Comparison of ENCODE assay signal across 28 cellular contexts in the genomic region with DNA sequence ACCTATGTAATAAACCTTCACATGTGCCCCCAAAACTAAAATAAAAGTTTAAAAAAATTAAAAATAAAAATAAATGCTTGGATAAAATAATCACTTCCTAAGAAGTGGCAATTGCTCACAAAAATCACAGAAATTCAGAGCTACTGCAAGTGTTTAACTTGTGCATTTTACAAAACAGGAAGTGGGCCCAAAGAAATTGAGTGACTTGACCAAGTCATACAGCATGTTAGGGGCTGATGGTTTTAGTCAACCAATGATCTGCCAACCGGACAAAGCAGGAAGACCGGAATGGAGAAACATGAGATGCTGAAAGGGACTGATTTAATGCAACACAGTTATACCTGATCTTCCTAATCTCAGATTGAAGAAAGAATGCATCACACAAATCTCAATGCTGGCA.
DNase-seq lines count a peak whose midpoint lies in the region; FAIRE-seq and TF ChIP-seq lines count a peak whose summit lies in the region.
"Had no signal": no experiment of that assay in that cellular context is flagged by ENCODE, and none has a peak within 500 bp of the region (broad histone marks: within the 10 kb centered on the region; RNA-seq: fewer than 3 reads in every experiment).

No MANE protein-coding gene starts in this region.

- no peaks in the 10 kb centered on the region for H3K27me3 ChIP-seq in breast epithelium
- no peaks in the 10 kb centered on the region for H3K27me3 ChIP-seq in osteoblast (ENCODE audit: insufficient read depth, low read length)
- no peaks in the 10 kb centered on the region for H3K27me3 ChIP-seq in hepatocyte
- H3K27me3 ChIP-seq: BLaER1, dorsolateral prefrontal cortex, heart left ventricle, left lung, neural progenitor cell, upper lobe of left lung had no signal

- H3K9me2 ChIP-seq in hepatocyte (replicated peaks; ENCODE audit: insufficient read depth): no peaks in the 10 kb centered on the region

- TF ChIP-seq POLR2A in GM12891 (IDR thresholded peaks at IDR 0.05; ENCODE audit: low read depth, low read length): no peak
- TF ChIP-seq POLR2A in NB4 (IDR thresholded peaks at IDR 0.05; ENCODE audit: extremely low read depth, insufficient read length): no peak
- TF ChIP-seq POLR2A in breast epithelium (IDR thresholded peaks at IDR 0.05): no peak

- DNase-seq in GM12891 (ENCODE audit: insufficient read length, low spot score) (no peak), NB4 (ENCODE audit: low read depth) (peak; percentile 12), breast epithelium (ENCODE audit: low spot score in 2 of 2) (no peak), osteoblast (ENCODE audit: insufficient read length, low spot score, missing footprints) (no peak), hepatocyte (ENCODE audit: low spot score) (no peak), HuH-7 (ENCODE audit: low spot score) (no peak), NCI-H2081 (lab: John Stamatoyannopoulos, UW) (no peak), activated gamma-delta T cell (lab: John Stamatoyannopoulos, UW) (no peak)
- DNase-seq: ACHN; activated CD4-positive, alpha-beta T cell treated with anti-CD3 and anti-CD28 coated beads for 36 hours; activated naive CD4-positive, alpha-beta T cell treated with anti-CD3 and anti-CD28 coated beads, Interleukin-2, amount 10 ng/mL, durations not matched to agents 7 days and 5 days; activated T-cell treated with anti-CD3 and anti-CD28 coated beads, Interleukin-2, amount 50 U/mL, for 48 hours; amygdala; caudate nucleus; COR-L47; dorsolateral prefrontal cortex; GOT3; heart left ventricle; left lung; mucosa of descending colon; NCI-H1694; stimulated activated CD4-positive, alpha-beta T cell treated with anti-CD3 and anti-CD28 coated beads, Interleukin-4, amount 100 ng/mL, for 24 hours; stimulated activated naive CD4-positive, alpha-beta T cell treated with Interleukin-2 at 50 U/mL for 16 hours; T-cell; upper lobe of left lung had no signal

- WGBS in hepatocyte (ENCODE audit: low lambda C conversion rate, missing lambda C conversion rate): 90% methylated on average over 2 of the region's 2 CpGs

- H2AFZ ChIP-seq in osteoblast (ENCODE audit: low read length) (no peak overlapping the region), hepatocyte (no peak overlapping the region)
- H2AFZ ChIP-seq: neural progenitor cell had no signal

- H3K4me2 ChIP-seq in osteoblast (ENCODE audit: insufficient read depth, low read length): peak overlapping the region; percentile 0
- H3K4me2 ChIP-seq in hepatocyte: no peak overlapping the region
- H3K4me2 ChIP-seq: BLaER1, neural progenitor cell had no signal

- H3K4me1 ChIP-seq in breast epithelium (no peaks in the 10 kb centered on the region), osteoblast (ENCODE audit: insufficient read depth, low read length) (peaks cover 28% of the 10 kb centered on the region), hepatocyte (ENCODE audit: insufficient read depth) (peaks cover 10% of the 10 kb centered on the region)
- H3K4me1 ChIP-seq: BLaER1, upper lobe of left lung had no signal

- H3K79me2 ChIP-seq in osteoblast (ENCODE audit: insufficient read depth, low read length): peaks cover 67% of the 10 kb centered on the region
- H3K79me2 ChIP-seq in hepatocyte: no peaks in the 10 kb centered on the region

- H3K4me3 ChIP-seq in NB4 (ENCODE audit: low read depth, low read length) (no peak overlapping the region), breast epithelium (no peak overlapping the region), osteoblast (ENCODE audit: insufficient read depth, low read length) (no peak overlapping the region), hepatocyte (no peak overlapping the region)
- H3K4me3 ChIP-seq: BLaER1, dorsolateral prefrontal cortex, heart left ventricle, left lung, mucosa of descending colon, neural progenitor cell, upper lobe of left lung had no signal

- H3K27ac ChIP-seq in breast epithelium (peak overlapping the region; percentile 58 to 62), osteoblast (ENCODE audit: low read depth, low read length) (peak overlapping the region; percentile 43), hepatocyte (no peak overlapping the region)
- H3K27ac ChIP-seq: BLaER1, dorsolateral prefrontal cortex, heart left ventricle, HL-60, left lung, neural progenitor cell, upper lobe of left lung had no signal

- TF ChIP-seq CTCF in NB4 (IDR thresholded peaks at IDR 0.05; ENCODE audit: low read depth, low read length): no peak
- TF ChIP-seq CTCF in breast epithelium (IDR thresholded peaks at IDR 0.05): no peak
- no peak for TF ChIP-seq CTCF in osteoblast (IDR thresholded peaks at IDR 0.05; ENCODE audit: extremely low read depth, low read depth, low read length)
- no peak for TF ChIP-seq CTCF in hepatocyte (IDR thresholded peaks at IDR 0.05; ENCODE audit: poor library complexity)

- peaks cover under 1% of the 10 kb centered on the region for H4K20me1 ChIP-seq in osteoblast (ENCODE audit: insufficient read depth, low read length)
- H4K20me1 ChIP-seq in hepatocyte (ENCODE audit: insufficient read depth, poor library complexity, severe bottlenecking): no peaks in the 10 kb centered on the region
- H4K20me1 ChIP-seq: BLaER1 had no signal

- H3K36me3 ChIP-seq in breast epithelium (no peaks in the 10 kb centered on the region), osteoblast (ENCODE audit: insufficient read depth, low read length) (peaks cover 94% of the 10 kb centered on the region), hepatocyte (replicated peaks; ENCODE audit: insufficient read depth, low read depth) (peaks cover 5% of the 10 kb centered on the region)
- H3K36me3 ChIP-seq: BLaER1, neural progenitor cell had no signal

- no peaks in the 10 kb centered on the region for H3K9me3 ChIP-seq in breast epithelium
- no peaks in the 10 kb centered on the region for H3K9me3 ChIP-seq in osteoblast (ENCODE audit: low read depth, low read length)
- no peaks in the 10 kb centered on the region for H3K9me3 ChIP-seq in hepatocyte (ENCODE audit: low read depth)
- H3K9me3 ChIP-seq: BLaER1, heart left ventricle, left lung, mucosa of descending colon, upper lobe of left lung had no signal

- FAIRE-seq in GM12891 (lab: Jason Lieb, UNC): no peak

- intact Hi-C loops in breast epithelium (cut with DNase I; ENCODE audit: low total_unique reads): no loop called here

TF ChIP-seq in GM12891, 5 proteins besides CTCF, POLR2A, EP300 and RAD21:
- TF ChIP-seq SPI1 (IDR thresholded peaks at IDR 0.05; ENCODE audit: low read depth, low read length): peak; percentile 79
- no peak for TF ChIP-seq POLR2AphosphoS5 (IDR thresholded peaks at IDR 0.05; ENCODE audit: low read depth, low read length)
TF ChIP-seq in GM12891: peak in this region for 1.
